Comparison of ENCODE assay signal across 8 cellular contexts in genomic region chr4:602559-602942, GRCh38. TPM values are rescaled to one million over a fixed set of nuclear protein-coding genes. Genes with fewer than 3 reads are reported as not detected.
DNase-seq lines count a peak whose midpoint lies in the region; ATAC-seq, FAIRE-seq and TF ChIP-seq lines count a peak whose summit lies in the region.

No MANE protein-coding gene starts in this region.

- H3K79me2 ChIP-seq in KMS-11 (ENCODE audit: insufficient read depth, low read depth), result no peaks in the 10 kb centered on the region

- TF ChIP-seq CTCF in CD4-positive, alpha-beta T cell (IDR thresholded peaks at IDR 0.05), result no peak
- 0 out of 2 replicates have a peak, but pooled peaks have one; percentile 17 for TF ChIP-seq CTCF in KMS-11 (conservative IDR thresholded peaks at IDR 0.05; ENCODE audit: low read depth, low read length)
- TF ChIP-seq CTCF in endodermal cell (conservative IDR thresholded peaks at IDR 0.05), result peak; percentile 95
- peak; percentile 25 to 66 (median 29) for TF ChIP-seq CTCF in pancreas (IDR thresholded peaks at IDR 0.05)

- no peaks in the 10 kb centered on the region for H3K36me3 ChIP-seq in KMS-11 (ENCODE audit: insufficient read depth)
- no peaks in the 10 kb centered on the region for H3K36me3 ChIP-seq in endodermal cell (ENCODE audit: control insufficient read depth, insufficient read depth, low read length)
- no peaks in the 10 kb centered on the region for H3K36me3 ChIP-seq in pancreas

- H2AFZ ChIP-seq in KMS-11 (ENCODE audit: low read depth), result no peak overlapping the region

- peaks cover 24% of the 10 kb centered on the region for H3K27me3 Mint-ChIP-seq in CD4-positive, alpha-beta T cell
- H3K27me3 Mint-ChIP-seq in activated CD4-positive, alpha-beta T cell treated with anti-CD3 and anti-CD28 coated beads for 36 hours, result peaks cover 11% of the 10 kb centered on the region
- peaks cover 15% of the 10 kb centered on the region for H3K27me3 Mint-ChIP-seq in endodermal cell (ENCODE audit: insufficient read depth)

- FAIRE-seq in pancreas (lab: Jason Lieb, UNC), result no peak

- intact Hi-C loops in CD4-positive, alpha-beta T cell (cut with DNase I, micrococcal nuclease), result no loop called here
- intact Hi-C loops in activated CD4-positive, alpha-beta T cell treated with anti-CD3 and anti-CD28 coated beads for 36 hours (cut with DNase I, micrococcal nuclease), result loop anchor here (2.0 to 10.0 kb wide), 5 partner anchors 70 to 384 kb away; partner anchors contain the start of genes ATP5ME (in 1 of the 2), IDUA (in 1 of the 2), MYL5 (in 1 of the 2) and ZNF141 (in 1 of the 2)
- intact Hi-C loops in pancreas (cut with DNase I), result no loop called here

- peaks cover 7% of the 10 kb centered on the region for H3K4me1 Mint-ChIP-seq in CD4-positive, alpha-beta T cell (ENCODE audit: low read depth)
- peaks cover 19% of the 10 kb centered on the region for H3K4me1 Mint-ChIP-seq in activated CD4-positive, alpha-beta T cell treated with anti-CD3 and anti-CD28 coated beads for 36 hours
- H3K4me1 Mint-ChIP-seq in endodermal cell, result no peaks in the 10 kb centered on the region

- POLR2A ChIA-PET in CD4-positive, alpha-beta T cell (lab: Charles Lee), result no interaction called here
- POLR2A ChIA-PET in activated CD4-positive, alpha-beta T cell treated with anti-CD3 and anti-CD28 coated beads for 36 hours (lab: Charles Lee), result no interaction called here

- peak in 8 of 10 experiments; percentile 16 to 47 (median 20) for DNase-seq in CD4-positive, alpha-beta T cell
- peak; percentile 90 for DNase-seq in activated CD4-positive, alpha-beta T cell treated with anti-CD3 and anti-CD28 coated beads for 36 hours
- peak; percentile 99 for DNase-seq in endodermal cell
- peak; percentile 61 to 87 (median 75) for DNase-seq in pancreas
- DNase-seq in left lobe of liver (ENCODE audit: low spot score), result no peak
- DNase-seq in AG08395 (ENCODE audit: low spot score), result no peak

- CTCF ChIA-PET in CD4-positive, alpha-beta T cell (lab: Charles Lee), result no interaction called here
- CTCF ChIA-PET in activated CD4-positive, alpha-beta T cell treated with anti-CD3 and anti-CD28 coated beads for 36 hours (lab: Charles Lee), result interaction anchor here (0.7 to 1.3 kb wide), 6 partner anchors 15 to 107 kb away, joined by 3 to 4 read pairs (median 3); partner anchors contain the start of gene MYL5

- peaks cover 7% of the 10 kb centered on the region for H3K27me3 ChIP-seq in CD4-positive, alpha-beta T cell (ENCODE audit: control insufficient read depth, insufficient read depth, low read length)
- no peaks in the 10 kb centered on the region; the same call in 1 of the 2 replicates for H3K27me3 ChIP-seq in KMS-11 (ENCODE audit: insufficient read depth, low read depth)
- no peaks in the 10 kb centered on the region for H3K27me3 ChIP-seq in endodermal cell (ENCODE audit: control insufficient read depth, insufficient read depth, low read length, poor library complexity, severe bottlenecking)
- no peaks in the 10 kb centered on the region for H3K27me3 ChIP-seq in pancreas

- no peak overlapping the region for H3K27ac ChIP-seq in CD4-positive, alpha-beta T cell (ENCODE audit: low read depth, low read length)
- H3K27ac ChIP-seq in KMS-11 (no peak overlapping the region), endodermal cell (ENCODE audit: low read depth, low read length) (no peak overlapping the region), pancreas (no peak overlapping the region)

- H3K4me3 Mint-ChIP-seq in CD4-positive, alpha-beta T cell, result no peak overlapping the region
- no peak overlapping the region for H3K4me3 Mint-ChIP-seq in activated CD4-positive, alpha-beta T cell treated with anti-CD3 and anti-CD28 coated beads for 36 hours
- no peak overlapping the region for H3K4me3 Mint-ChIP-seq in endodermal cell

- no peaks in the 10 kb centered on the region for H3K9me3 Mint-ChIP-seq in CD4-positive, alpha-beta T cell
- H3K9me3 Mint-ChIP-seq in activated CD4-positive, alpha-beta T cell treated with anti-CD3 and anti-CD28 coated beads for 36 hours (ENCODE audit: low read depth), result no peaks in the 10 kb centered on the region
- no peaks in the 10 kb centered on the region for H3K9me3 Mint-ChIP-seq in endodermal cell

- H3K4me3 ChIP-seq in KMS-11 (IDR thresholded peaks at IDR 0.05; ENCODE audit: insufficient read depth, low read depth, low read length) (no peak overlapping the region), endodermal cell (ENCODE audit: low read length) (no peak overlapping the region), pancreas (no peak overlapping the region)

- H3K27ac Mint-ChIP-seq in CD4-positive, alpha-beta T cell, result no peak overlapping the region
- no peak overlapping the region for H3K27ac Mint-ChIP-seq in activated CD4-positive, alpha-beta T cell treated with anti-CD3 and anti-CD28 coated beads for 36 hours
- H3K27ac Mint-ChIP-seq in endodermal cell, result no peak overlapping the region

- no peaks in the 10 kb centered on the region for H3K4me1 ChIP-seq in KMS-11 (ENCODE audit: low read depth, poor library complexity, severe bottlenecking)
- no peaks in the 10 kb centered on the region for H3K4me1 ChIP-seq in endodermal cell (ENCODE audit: control insufficient read depth, insufficient read depth, low read length)
- H3K4me1 ChIP-seq in pancreas, result no peaks in the 10 kb centered on the region

- no peak overlapping the region for H3K4me2 ChIP-seq in KMS-11

- ATAC-seq in CD4-positive, alpha-beta T cell (ENCODE audit: poor library complexity), result peak; percentile 60
- ATAC-seq in activated CD4-positive, alpha-beta T cell treated with anti-CD3 and anti-CD28 coated beads for 36 hours, result peak; percentile 69
- peak; percentile 73 to 100 (median 84) for ATAC-seq in pancreas
- ATAC-seq in left lobe of liver, result no peak
- ATAC-seq in GM19397 (IDR thresholded peaks at IDR 0.05; ENCODE audit: unreplicated experiment), result no peak

- no peaks in the 10 kb centered on the region for H3K36me3 Mint-ChIP-seq in CD4-positive, alpha-beta T cell (ENCODE audit: low read depth)
- no peaks in the 10 kb centered on the region for H3K36me3 Mint-ChIP-seq in activated CD4-positive, alpha-beta T cell treated with anti-CD3 and anti-CD28 coated beads for 36 hours (ENCODE audit: low read depth)
- H3K36me3 Mint-ChIP-seq in endodermal cell (ENCODE audit: low read depth), result no peaks in the 10 kb centered on the region

- H3K9me3 ChIP-seq in CD4-positive, alpha-beta T cell (ENCODE audit: control insufficient read depth, low read length), result no peaks in the 10 kb centered on the region
- no peaks in the 10 kb centered on the region for H3K9me3 ChIP-seq in endodermal cell (ENCODE audit: control insufficient read depth, low read length)
- no peaks in the 10 kb centered on the region for H3K9me3 ChIP-seq in pancreas

- no peaks in the 10 kb centered on the region for H4K20me1 ChIP-seq in KMS-11 (ENCODE audit: insufficient read depth)

- H3K9ac ChIP-seq in KMS-11 (no peak overlapping the region), endodermal cell (ENCODE audit: extremely low read depth, low read length, poor library complexity, severe bottlenecking) (no peak overlapping the region)

- WGBS in endodermal cell (ENCODE audit: insufficient coverage in 1 of 2, insufficient read length in 1 of 2), 2 experiments, result 30 to 32% methylated on average over 7 to 8 of the region's 8 CpGs
- WGBS in pancreas, 2 donors, result 10 to 13% methylated on average over 8 of the region's 8 CpGs

RNA-seq across cellular contexts. Expression of gene PDE6B, which starts 22.8 kb away (rescaled TPM):
- total RNA-seq in CD4-positive, alpha-beta T cell, result 10 to 100 TPM; 11.4 to 12.4 TPM
- 10 to 100 TPM; 16.2 to 17.2 TPM for total RNA-seq in activated CD4-positive, alpha-beta T cell treated with anti-CD3 and anti-CD28 coated beads for 36 hours
- total RNA-seq in endodermal cell (10 to 100 TPM; 12.4 to 14.6 TPM), pancreas (1 to 10 TPM; 1.5 to 6.6 (median 3.0) TPM), left lobe of liver (0.83 TPM)
- polyA plus RNA-seq in endodermal cell (2013, experiment 1 of 2), result 5.0 TPM
- polyA plus RNA-seq in endodermal cell (2013, experiment 2 of 2), result 2.4 TPM
- polyA plus RNA-seq in pancreas, result 1 to 10 TPM in 1 of 2 donors, under 1 TPM in 1; 0.99 to 3.0 TPM

RNA-seq across cellular contexts. Expression of gene TMEM271, which starts 26.5 kb away (rescaled TPM):
- total RNA-seq in CD4-positive, alpha-beta T cell, result not detected
- not detected for total RNA-seq in activated CD4-positive, alpha-beta T cell treated with anti-CD3 and anti-CD28 coated beads for 36 hours
- total RNA-seq in endodermal cell (not detected), pancreas (under 1 TPM in 4 of 6 donors, not detected in 2; 0.04 to 0.34 (median 0.21) TPM), left lobe of liver (not detected)
- polyA plus RNA-seq in endodermal cell (2013, experiment 1 of 2), result not detected
- polyA plus RNA-seq in endodermal cell (2013, experiment 2 of 2), result not detected
- polyA plus RNA-seq in pancreas, result under 1 TPM; 0.23 to 0.35 TPM

Comparison
In these comparisons a context has a peak if more than half of its experiments do, and no peak if none do; other contexts are left out.
1. ATAC-seq: peak in CD4-positive, alpha-beta T cell (single experiment), activated CD4-positive, alpha-beta T cell treated with anti-CD3 and anti-CD28 coated beads for 36 hours (single experiment) and pancreas (4 of 4); none in left lobe of liver (single experiment) and GM19397 (single experiment).
2. DNase-seq: peak in CD4-positive, alpha-beta T cell (8 of 10), activated CD4-positive, alpha-beta T cell treated with anti-CD3 and anti-CD28 coated beads for 36 hours (single experiment), endodermal cell (single experiment) and pancreas (6 of 6); none in left lobe of liver (single experiment) and AG08395 (single experiment).
3. intact Hi-C loops: an anchor here in activated CD4-positive, alpha-beta T cell treated with anti-CD3 and anti-CD28 coated beads for 36 hours (2.0 to 10.0 kb wide); none called in CD4-positive, alpha-beta T cell and pancreas.